Comparison of ENCODE assay signal across 11 cellular contexts in genomic region chr19:46478356-46478986, GRCh38. TPM values are rescaled to one million over a fixed set of nuclear protein-coding genes. Genes with fewer than 3 reads are reported as not detected.
A peak's percentile ranks its signal among the peaks of the same experiment; 100 is the strongest.
DNase-seq lines count a peak whose midpoint lies in the region; ATAC-seq and TF ChIP-seq lines count a peak whose summit lies in the region.
"Had no signal": no experiment of that assay in that cellular context is flagged by ENCODE, and none has a peak within 500 bp of the region (broad histone marks: within the 10 kb centered on the region; RNA-seq: fewer than 3 reads in every experiment).

No MANE protein-coding gene starts in this region.

- ATAC-seq in mucosa of descending colon (peak; percentile 13), GM18868 (IDR thresholded peaks at IDR 0.05; ENCODE audit: unreplicated experiment) (no peak), left colon (no peak)

- H3K4me3 ChIP-seq in mucosa of descending colon: no peak overlapping the region

- peak overlapping the region; percentile 77 for H3K27ac ChIP-seq in angular gyrus (ENCODE audit: low read depth, low read length)
- H3K27ac ChIP-seq: KMS-11 had no signal

- no peaks in the 10 kb centered on the region for H3K9me3 ChIP-seq in mucosa of descending colon

- peak; percentile 18 for DNase-seq in DMS153 (lab: John Stamatoyannopoulos, UW)
- DNase-seq in DMS153 treated with DMSO at 0.1 percent for 48 hours (lab: John Stamatoyannopoulos, UW; ENCODE audit: unreplicated experiment): no peak
- DNase-seq in NCI-H1417 (lab: John Stamatoyannopoulos, UW): peak; percentile 61 to 91 (median 87)
- no peak for DNase-seq in mucosa of descending colon
- DNase-seq in left colon: no peak
- DNase-seq in SKM-1 treated with dmso at 0.1 percent for 144 hours (lab: John Stamatoyannopoulos, UW; ENCODE audit: unreplicated experiment): no peak
- DNase-seq: 8988T; stimulated activated CD4-positive, alpha-beta T cell treated with anti-CD3 and anti-CD28 coated beads, Interleukin-4, amount 100 ng/mL, for 1 hour had no signal

- no peaks in the 10 kb centered on the region for H3K4me1 ChIP-seq in mucosa of descending colon (ENCODE audit: low read depth)

- no peaks in the 10 kb centered on the region for H3K36me3 ChIP-seq in mucosa of descending colon (ENCODE audit: low read depth)

- TF ChIP-seq CTCF in mucosa of descending colon (IDR thresholded peaks at IDR 0.05): no peak

- intact Hi-C loops in mucosa of descending colon (cut with DNase I, micrococcal nuclease) (no loop called here), left colon (cut with DNase I, micrococcal nuclease) (no loop called here)

RNA-seq across cellular contexts. Expression of gene PNMA8A, which starts 7.1 kb away (rescaled TPM):
- total RNA-seq in mucosa of descending colon (1 to 10 TPM in 1 of 3 donors, under 1 TPM in 2; 0.20 to 3.2 (median 0.80) TPM), left colon (1 to 10 TPM in 1 of 2 donors, under 1 TPM in 1; 0.24 to 1.1 TPM)

RNA-seq across cellular contexts. Expression of gene PNMA8B, which starts 17.2 kb away (rescaled TPM):
- total RNA-seq in mucosa of descending colon (1 to 10 TPM in 1 of 3 donors, under 1 TPM in 2; 0.12 to 2.3 (median 0.36) TPM), left colon (under 1 TPM; 0.21 to 0.61 TPM)

RNA-seq across cellular contexts. Expression of gene PNMA8C, which starts 49.7 kb away (rescaled TPM):
- under 1 TPM in 1 of 3 donors, not detected in 2; 0.57 TPM for total RNA-seq in mucosa of descending colon
- total RNA-seq in left colon: under 1 TPM in 1 of 2 donors, not detected in 1; 0.06 TPM

Comparison
In these comparisons a context has a peak if more than half of its experiments do, and no peak if none do; other contexts are left out.
1. DNase-seq: peak in DMS153 (single experiment) and NCI-H1417 (3 of 3); none in DMS153 treated with DMSO at 0.1 percent for 48 hours (single experiment), mucosa of descending colon (0 of 3), left colon (0 of 2) and SKM-1 treated with dmso at 0.1 percent for 144 hours (single experiment).